In genomic region chr1:1861339-1861730, GRCh38 we compare ENCODE assay signal across 20 cellular contexts. TPM values are rescaled to one million over a fixed set of nuclear protein-coding genes. Genes with fewer than 3 reads are reported as not detected.
A peak's percentile ranks its signal among the peaks of the same experiment; 100 is the strongest.
DNase-seq lines count a peak whose midpoint lies in the region; ATAC-seq and TF ChIP-seq lines count a peak whose summit lies in the region.
"Had no signal": no experiment of that assay in that cellular context is flagged by ENCODE, and none has a peak within 500 bp of the region (broad histone marks: within the 10 kb centered on the region; RNA-seq: fewer than 3 reads in every experiment).

No MANE protein-coding gene starts in this region.

- H2AFZ ChIP-seq in SU-DHL-6 (ENCODE audit: low read depth, low read length, severe bottlenecking): no peak overlapping the region
- H2AFZ ChIP-seq: neural progenitor cell had no signal

- TF ChIP-seq CTCF in DOHH2 (IDR thresholded peaks at IDR 0.05; ENCODE audit: low read depth, low read length, poor library complexity, severe bottlenecking) (no peak), SU-DHL-6 (IDR thresholded peaks at IDR 0.05; ENCODE audit: insufficient read depth, low read length, poor library complexity, severe bottlenecking) (no peak), mesothelial cell of epicardium (IDR thresholded peaks at IDR 0.05; ENCODE audit: unreplicated experiment) (no peak), colonic mucosa (IDR thresholded peaks at IDR 0.05) (no peak)

- H3K36me3 ChIP-seq in BLaER1 treated with 17β-estradiol and CSF1 and Interleukin-3, amounts not matched to agents 10 nM and 100 nM: peaks cover 0 to 64% (median 24%) of the 10 kb centered on the region in 11 experiments; a peak in 18 of 22 replicates
- H3K36me3 ChIP-seq in DOHH2 (ENCODE audit: control insufficient read depth, low read length) (peaks cover 44% of the 10 kb centered on the region), SU-DHL-6 (ENCODE audit: low read length) (no peaks in the 10 kb centered on the region), colonic mucosa (no peaks in the 10 kb centered on the region)
- H3K36me3 ChIP-seq: esophagus muscularis mucosa, neural progenitor cell, upper lobe of right lung had no signal

- H3K27me3 Mint-ChIP-seq in mesothelial cell of epicardium (ENCODE audit: low read depth): no peaks in the 10 kb centered on the region

- H3K9me3 ChIP-seq in BLaER1 treated with 17β-estradiol and CSF1 and Interleukin-3, amounts not matched to agents 10 nM and 100 nM (replicated peaks in 1 of 11): no peaks in the 10 kb centered on the region
- H3K9me3 ChIP-seq in DOHH2 (ENCODE audit: control insufficient read depth, insufficient read depth, low read length) (no peaks in the 10 kb centered on the region), SU-DHL-6 (ENCODE audit: insufficient read depth, low read length) (no peaks in the 10 kb centered on the region), colonic mucosa (no peaks in the 10 kb centered on the region)
- H3K9me3 ChIP-seq: esophagus muscularis mucosa, upper lobe of right lung had no signal

- H3K4me1 Mint-ChIP-seq in mesothelial cell of epicardium: peaks cover 35% of the 10 kb centered on the region

- peaks cover 99 to 100% (median 100%) of the 10 kb centered on the region in 10 experiments for H3K4me1 ChIP-seq in BLaER1 treated with 17β-estradiol and CSF1 and Interleukin-3, amounts not matched to agents 10 nM and 100 nM
- H3K4me1 ChIP-seq in DOHH2 (ENCODE audit: control insufficient read depth, low read length): peaks cover 99% of the 10 kb centered on the region
- H3K4me1 ChIP-seq in colonic mucosa: peaks cover 20% of the 10 kb centered on the region

- H3K79me2 ChIP-seq in DOHH2 (ENCODE audit: control insufficient read depth, low read length) (peaks cover 100% of the 10 kb centered on the region), SU-DHL-6 (ENCODE audit: insufficient read depth, low read length) (peaks cover 100% of the 10 kb centered on the region)

- peaks cover 100% of the 10 kb centered on the region in 11 experiments for H4K20me1 ChIP-seq in BLaER1 treated with 17β-estradiol and CSF1 and Interleukin-3, amounts not matched to agents 10 nM and 100 nM
- H4K20me1 ChIP-seq in DOHH2 (ENCODE audit: control insufficient read depth, insufficient read depth, low read depth, low read length) (peaks cover 17% of the 10 kb centered on the region), SU-DHL-6 (ENCODE audit: low read depth, low read length) (peaks cover 17% of the 10 kb centered on the region; the same call in 1 of the 2 replicates)

- no peak for DNase-seq in mesothelial cell of epicardium (ENCODE audit: low spot score in 2 of 2, unreplicated experiment in 2 of 2)
- no peak for DNase-seq in NCI-H345 (lab: John Stamatoyannopoulos, UW)
- DNase-seq in colonic mucosa: no peak
- DNase-seq: caudate nucleus; effector memory CD4-positive, alpha-beta T cell; NCI-H1436 treated with DMSO at 0.1 percent for 48 hours; NCI-H2171; SHP77; stimulated activated CD4-positive, alpha-beta T cell treated with anti-CD3 and anti-CD28 coated beads, Interleukin-12 subunit alpha, Interleukin-12 subunit beta, amount 100 ng/mL, for 4 hours; T-helper 1 cell; upper lobe of right lung had no signal

- H3K27me3 ChIP-seq in BLaER1 treated with 17β-estradiol and CSF1 and Interleukin-3, amounts not matched to agents 10 nM and 100 nM: no peaks in the 10 kb centered on the region
- no peaks in the 10 kb centered on the region for H3K27me3 ChIP-seq in DOHH2 (ENCODE audit: control insufficient read depth, low read length)
- no peaks in the 10 kb centered on the region for H3K27me3 ChIP-seq in SU-DHL-6 (ENCODE audit: low read length)
- no peaks in the 10 kb centered on the region for H3K27me3 ChIP-seq in colonic mucosa
- H3K27me3 ChIP-seq: esophagus muscularis mucosa, neural progenitor cell, upper lobe of right lung had no signal

- intact Hi-C loops in colonic mucosa (cut with DNase I): no loop called here

- H3K9me3 Mint-ChIP-seq in mesothelial cell of epicardium: no peaks in the 10 kb centered on the region

- peaks cover 3% of the 10 kb centered on the region for H3K36me3 Mint-ChIP-seq in mesothelial cell of epicardium

- ATAC-seq in HG03460 (IDR thresholded peaks at IDR 0.05; ENCODE audit: unreplicated experiment): no peak
- ATAC-seq in HG02763 (IDR thresholded peaks at IDR 0.05; ENCODE audit: unreplicated experiment): no peak
- ATAC-seq: K562, upper lobe of right lung had no signal

- H3K4me2 ChIP-seq in BLaER1 treated with 17β-estradiol and CSF1 and Interleukin-3, amounts not matched to agents 10 nM and 100 nM: peak overlapping the region; percentile 60 to 96 (median 78)
- peak overlapping the region; percentile 90 for H3K4me2 ChIP-seq in DOHH2 (ENCODE audit: low read length)
- H3K4me2 ChIP-seq in SU-DHL-6 (ENCODE audit: low read depth, low read length, poor library complexity, severe bottlenecking): peak overlapping the region; percentile 36
- H3K4me2 ChIP-seq: neural progenitor cell had no signal

- H3K4me3 Mint-ChIP-seq in mesothelial cell of epicardium: no peak overlapping the region
- H3K4me3 Mint-ChIP-seq: neural progenitor cell had no signal

- H3F3A ChIP-seq in DOHH2 (ENCODE audit: control insufficient read depth, insufficient read depth): peaks cover 60% of the 10 kb centered on the region
- H3F3A ChIP-seq in SU-DHL-6 (ENCODE audit: insufficient read depth): peaks cover 29% of the 10 kb centered on the region

- peak overlapping the region in 10 of 11 experiments; percentile 25 to 67 (median 54); a peak in 20 of 22 replicates for H3K27ac ChIP-seq in BLaER1 treated with 17β-estradiol and CSF1 and Interleukin-3, amounts not matched to agents 10 nM and 100 nM
- H3K27ac ChIP-seq in DOHH2 (ENCODE audit: low read depth, low read length): peak overlapping the region; percentile 94
- H3K27ac ChIP-seq in SU-DHL-6 (ENCODE audit: low read depth, low read length): peak overlapping the region; percentile 58
- H3K27ac ChIP-seq in colonic mucosa: no peak overlapping the region
- H3K27ac ChIP-seq: esophagus muscularis mucosa, neural progenitor cell, upper lobe of right lung had no signal

- H3K4me3 ChIP-seq in BLaER1 treated with 17β-estradiol and CSF1 and Interleukin-3, amounts not matched to agents 10 nM and 100 nM: no peak overlapping the region
- H3K4me3 ChIP-seq in DOHH2 (ENCODE audit: low read length) (peak overlapping the region; percentile 61), SU-DHL-6 (ENCODE audit: insufficient read depth, low read length, poor library complexity, severe bottlenecking) (no peak overlapping the region), colonic mucosa (no peak overlapping the region)
- H3K4me3 ChIP-seq: esophagus muscularis mucosa, K562, neural progenitor cell, upper lobe of right lung had no signal

- peak overlapping the region; percentile 20 to 65 (median 51); a peak in 20 of 22 replicates for H3K9ac ChIP-seq in BLaER1 treated with 17β-estradiol and CSF1 and Interleukin-3, amounts not matched to agents 10 nM and 100 nM
- H3K9ac ChIP-seq in SU-DHL-6 (ENCODE audit: low read length) (0 out of 2 replicates have a peak overlapping the region, but pooled peaks have one; percentile 17), colonic mucosa (ENCODE audit: low read depth in 2 of 2, low read length in 2 of 2) (no peak overlapping the region)
- H3K9ac ChIP-seq: neural progenitor cell had no signal

- H3K9me2 ChIP-seq in DOHH2 (replicated peaks; ENCODE audit: control insufficient read depth, low read length) (no peaks in the 10 kb centered on the region), SU-DHL-6 (replicated peaks; ENCODE audit: insufficient read depth, low read length) (no peaks in the 10 kb centered on the region)

- H3K27ac Mint-ChIP-seq in mesothelial cell of epicardium: peak overlapping the region; percentile 39
- H3K27ac Mint-ChIP-seq: neural progenitor cell had no signal

RNA-seq across cellular contexts. Expression of gene GNB1, which starts 29.6 kb away (rescaled TPM):
- total RNA-seq in mesothelial cell of epicardium (272 to 289 TPM (median 283 TPM) in 3 replicates), colonic mucosa (100 to 1,000 TPM; 281 to 367 TPM)

RNA-seq across cellular contexts. Expression of gene CALML6, which starts 53.7 kb away (rescaled TPM):
- 1.6 to 2.7 TPM (median 1.9 TPM) in 3 replicates for total RNA-seq in mesothelial cell of epicardium
- under 1 TPM in 1 of 2 donors, not detected in 1; 0.17 TPM for total RNA-seq in colonic mucosa
- total RNA-seq: esophagus muscularis mucosa, K562, mononuclear cell had no signal

RNA-seq across cellular contexts. Expression of gene TMEM52, which starts 57.7 kb away (rescaled TPM):
- 2.1 to 2.8 TPM (median 2.5 TPM) in 3 replicates for total RNA-seq in mesothelial cell of epicardium
- total RNA-seq in colonic mucosa: 1 to 10 TPM; 3.5 to 9.8 TPM

Comparison
In these comparisons a context has a peak if more than half of its experiments do, and no peak if none do; other contexts are left out.
1. H3K4me2 ChIP-seq: peak in every context shown above with its lines; median percentile 90 in DOHH2; 78 in BLaER1 treated with 17β-estradiol and CSF1 and Interleukin-3, amounts not matched to agents 10 nM and 100 nM; 36 in SU-DHL-6.
2. H3K9ac ChIP-seq: peak in BLaER1 treated with 17β-estradiol and CSF1 and Interleukin-3, amounts not matched to agents 10 nM and 100 nM (11 of 11) and SU-DHL-6 (single experiment); none in colonic mucosa (0 of 2).